Comparison of ENCODE assay signal across 1 cellular context in the genomic region with DNA sequence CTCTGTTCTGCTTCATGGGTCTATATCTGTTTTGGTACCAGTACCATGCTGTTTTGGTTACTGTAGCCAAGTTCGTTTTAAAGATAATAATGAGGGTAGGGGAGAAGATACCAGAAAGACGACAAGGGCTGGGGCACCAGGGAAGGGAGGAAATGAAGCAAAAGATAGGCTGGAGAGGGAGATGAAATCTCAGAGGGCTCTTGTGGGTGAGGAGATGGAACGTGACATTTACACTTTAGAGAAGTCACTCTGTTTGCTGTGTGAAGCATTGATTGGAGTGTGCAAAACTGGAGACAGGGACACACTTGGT.
A peak's percentile ranks its signal among the peaks of the same experiment; 100 is the strongest.
TF ChIP-seq lines count a peak whose summit lies in the region.

No MANE protein-coding gene starts in this region.

TF ChIP-seq in K562, 482 proteins besides CTCF, POLR2A, EP300 and RAD21 (continued from another document):
- TF ChIP-seq, protein P1, sequence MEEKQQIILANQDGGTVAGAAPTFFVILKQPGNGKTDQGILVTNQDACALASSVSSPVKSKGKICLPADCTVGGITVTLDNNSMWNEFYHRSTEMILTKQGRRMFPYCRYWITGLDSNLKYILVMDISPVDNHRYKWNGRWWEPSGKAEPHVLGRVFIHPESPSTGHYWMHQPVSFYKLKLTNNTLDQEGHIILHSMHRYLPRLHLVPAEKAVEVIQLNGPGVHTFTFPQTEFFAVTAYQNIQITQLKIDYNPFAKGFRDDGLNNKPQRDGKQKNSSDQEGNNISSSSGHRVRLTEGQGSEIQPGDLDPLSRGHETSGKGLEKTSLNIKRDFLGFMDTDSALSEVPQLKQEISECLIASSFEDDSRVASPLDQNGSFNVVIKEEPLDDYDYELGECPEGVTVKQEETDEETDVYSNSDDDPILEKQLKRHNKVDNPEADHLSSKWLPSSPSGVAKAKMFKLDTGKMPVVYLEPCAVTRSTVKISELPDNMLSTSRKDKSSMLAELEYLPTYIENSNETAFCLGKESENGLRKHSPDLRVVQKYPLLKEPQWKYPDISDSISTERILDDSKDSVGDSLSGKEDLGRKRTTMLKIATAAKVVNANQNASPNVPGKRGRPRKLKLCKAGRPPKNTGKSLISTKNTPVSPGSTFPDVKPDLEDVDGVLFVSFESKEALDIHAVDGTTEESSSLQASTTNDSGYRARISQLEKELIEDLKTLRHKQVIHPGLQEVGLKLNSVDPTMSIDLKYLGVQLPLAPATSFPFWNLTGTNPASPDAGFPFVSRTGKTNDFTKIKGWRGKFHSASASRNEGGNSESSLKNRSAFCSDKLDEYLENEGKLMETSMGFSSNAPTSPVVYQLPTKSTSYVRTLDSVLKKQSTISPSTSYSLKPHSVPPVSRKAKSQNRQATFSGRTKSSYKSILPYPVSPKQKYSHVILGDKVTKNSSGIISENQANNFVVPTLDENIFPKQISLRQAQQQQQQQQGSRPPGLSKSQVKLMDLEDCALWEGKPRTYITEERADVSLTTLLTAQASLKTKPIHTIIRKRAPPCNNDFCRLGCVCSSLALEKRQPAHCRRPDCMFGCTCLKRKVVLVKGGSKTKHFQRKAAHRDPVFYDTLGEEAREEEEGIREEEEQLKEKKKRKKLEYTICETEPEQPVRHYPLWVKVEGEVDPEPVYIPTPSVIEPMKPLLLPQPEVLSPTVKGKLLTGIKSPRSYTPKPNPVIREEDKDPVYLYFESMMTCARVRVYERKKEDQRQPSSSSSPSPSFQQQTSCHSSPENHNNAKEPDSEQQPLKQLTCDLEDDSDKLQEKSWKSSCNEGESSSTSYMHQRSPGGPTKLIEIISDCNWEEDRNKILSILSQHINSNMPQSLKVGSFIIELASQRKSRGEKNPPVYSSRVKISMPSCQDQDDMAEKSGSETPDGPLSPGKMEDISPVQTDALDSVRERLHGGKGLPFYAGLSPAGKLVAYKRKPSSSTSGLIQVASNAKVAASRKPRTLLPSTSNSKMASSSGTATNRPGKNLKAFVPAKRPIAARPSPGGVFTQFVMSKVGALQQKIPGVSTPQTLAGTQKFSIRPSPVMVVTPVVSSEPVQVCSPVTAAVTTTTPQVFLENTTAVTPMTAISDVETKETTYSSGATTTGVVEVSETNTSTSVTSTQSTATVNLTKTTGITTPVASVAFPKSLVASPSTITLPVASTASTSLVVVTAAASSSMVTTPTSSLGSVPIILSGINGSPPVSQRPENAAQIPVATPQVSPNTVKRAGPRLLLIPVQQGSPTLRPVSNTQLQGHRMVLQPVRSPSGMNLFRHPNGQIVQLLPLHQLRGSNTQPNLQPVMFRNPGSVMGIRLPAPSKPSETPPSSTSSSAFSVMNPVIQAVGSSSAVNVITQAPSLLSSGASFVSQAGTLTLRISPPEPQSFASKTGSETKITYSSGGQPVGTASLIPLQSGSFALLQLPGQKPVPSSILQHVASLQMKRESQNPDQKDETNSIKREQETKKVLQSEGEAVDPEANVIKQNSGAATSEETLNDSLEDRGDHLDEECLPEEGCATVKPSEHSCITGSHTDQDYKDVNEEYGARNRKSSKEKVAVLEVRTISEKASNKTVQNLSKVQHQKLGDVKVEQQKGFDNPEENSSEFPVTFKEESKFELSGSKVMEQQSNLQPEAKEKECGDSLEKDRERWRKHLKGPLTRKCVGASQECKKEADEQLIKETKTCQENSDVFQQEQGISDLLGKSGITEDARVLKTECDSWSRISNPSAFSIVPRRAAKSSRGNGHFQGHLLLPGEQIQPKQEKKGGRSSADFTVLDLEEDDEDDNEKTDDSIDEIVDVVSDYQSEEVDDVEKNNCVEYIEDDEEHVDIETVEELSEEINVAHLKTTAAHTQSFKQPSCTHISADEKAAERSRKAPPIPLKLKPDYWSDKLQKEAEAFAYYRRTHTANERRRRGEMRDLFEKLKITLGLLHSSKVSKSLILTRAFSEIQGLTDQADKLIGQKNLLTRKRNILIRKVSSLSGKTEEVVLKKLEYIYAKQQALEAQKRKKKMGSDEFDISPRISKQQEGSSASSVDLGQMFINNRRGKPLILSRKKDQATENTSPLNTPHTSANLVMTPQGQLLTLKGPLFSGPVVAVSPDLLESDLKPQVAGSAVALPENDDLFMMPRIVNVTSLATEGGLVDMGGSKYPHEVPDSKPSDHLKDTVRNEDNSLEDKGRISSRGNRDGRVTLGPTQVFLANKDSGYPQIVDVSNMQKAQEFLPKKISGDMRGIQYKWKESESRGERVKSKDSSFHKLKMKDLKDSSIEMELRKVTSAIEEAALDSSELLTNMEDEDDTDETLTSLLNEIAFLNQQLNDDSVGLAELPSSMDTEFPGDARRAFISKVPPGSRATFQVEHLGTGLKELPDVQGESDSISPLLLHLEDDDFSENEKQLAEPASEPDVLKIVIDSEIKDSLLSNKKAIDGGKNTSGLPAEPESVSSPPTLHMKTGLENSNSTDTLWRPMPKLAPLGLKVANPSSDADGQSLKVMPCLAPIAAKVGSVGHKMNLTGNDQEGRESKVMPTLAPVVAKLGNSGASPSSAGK (IDR thresholded peaks at IDR 0.05): 0 out of 2 replicates have a peak, but pooled peaks have one; percentile 4
- TF ChIP-seq ZNF551 (CRISPR knock-in tag; IDR thresholded peaks at IDR 0.05) (peak; percentile 59; the same call in 1 of the 2 replicates), SNRNP70 (optimal IDR thresholded peaks at IDR 0.05; ENCODE audit: low read depth, low read length) (no peak), ZNF507 (tag; conservative IDR thresholded peaks at IDR 0.05) (no peak), ZNF174 (CRISPR knock-in tag; IDR thresholded peaks at IDR 0.05) (no peak), ZKSCAN8 (CRISPR knock-in tag; IDR thresholded peaks at IDR 0.05) (no peak), BDP1 (IDR thresholded peaks at IDR 0.05; ENCODE audit: insufficient read depth, insufficient read length) (no peak), BRF1 (IDR thresholded peaks at IDR 0.05; ENCODE audit: borderline replicate concordance, extremely low read depth, insufficient read length) (no peak), BHLHE40 (IDR thresholded peaks at IDR 0.05; ENCODE audit: low read length) (peak; percentile 70), SMARCA5 (IDR thresholded peaks at IDR 0.05) (peak; percentile 36; the same call in 1 of the 2 replicates), ZNF707 (CRISPR knock-in tag; conservative IDR thresholded peaks at IDR 0.05) (no peak), LARP7 (IDR thresholded peaks at IDR 0.05) (no peak; the same call in 1 of the 2 replicates)
- TF ChIP-seq, protein P2, sequence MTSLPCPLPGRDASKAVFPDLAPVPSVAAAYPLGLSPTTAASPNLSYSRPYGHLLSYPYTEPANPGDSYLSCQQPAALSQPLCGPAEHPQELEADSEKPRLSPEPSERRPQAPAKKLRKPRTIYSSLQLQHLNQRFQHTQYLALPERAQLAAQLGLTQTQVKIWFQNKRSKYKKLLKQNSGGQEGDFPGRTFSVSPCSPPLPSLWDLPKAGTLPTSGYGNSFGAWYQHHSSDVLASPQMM (CRISPR knock-in tag; IDR thresholded peaks at IDR 0.05): no peak
- TF ChIP-seq, protein P3, sequence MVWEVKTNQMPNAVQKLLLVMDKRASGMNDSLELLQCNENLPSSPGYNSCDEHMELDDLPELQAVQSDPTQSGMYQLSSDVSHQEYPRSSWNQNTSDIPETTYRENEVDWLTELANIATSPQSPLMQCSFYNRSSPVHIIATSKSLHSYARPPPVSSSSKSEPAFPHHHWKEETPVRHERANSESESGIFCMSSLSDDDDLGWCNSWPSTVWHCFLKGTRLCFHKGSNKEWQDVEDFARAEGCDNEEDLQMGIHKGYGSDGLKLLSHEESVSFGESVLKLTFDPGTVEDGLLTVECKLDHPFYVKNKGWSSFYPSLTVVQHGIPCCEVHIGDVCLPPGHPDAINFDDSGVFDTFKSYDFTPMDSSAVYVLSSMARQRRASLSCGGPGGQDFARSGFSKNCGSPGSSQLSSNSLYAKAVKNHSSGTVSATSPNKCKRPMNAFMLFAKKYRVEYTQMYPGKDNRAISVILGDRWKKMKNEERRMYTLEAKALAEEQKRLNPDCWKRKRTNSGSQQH (CRISPR knock-in tag; IDR thresholded peaks at IDR 0.05): peak; percentile 1; the same call in 1 of the 2 replicates
- TF ChIP-seq, protein P4, sequence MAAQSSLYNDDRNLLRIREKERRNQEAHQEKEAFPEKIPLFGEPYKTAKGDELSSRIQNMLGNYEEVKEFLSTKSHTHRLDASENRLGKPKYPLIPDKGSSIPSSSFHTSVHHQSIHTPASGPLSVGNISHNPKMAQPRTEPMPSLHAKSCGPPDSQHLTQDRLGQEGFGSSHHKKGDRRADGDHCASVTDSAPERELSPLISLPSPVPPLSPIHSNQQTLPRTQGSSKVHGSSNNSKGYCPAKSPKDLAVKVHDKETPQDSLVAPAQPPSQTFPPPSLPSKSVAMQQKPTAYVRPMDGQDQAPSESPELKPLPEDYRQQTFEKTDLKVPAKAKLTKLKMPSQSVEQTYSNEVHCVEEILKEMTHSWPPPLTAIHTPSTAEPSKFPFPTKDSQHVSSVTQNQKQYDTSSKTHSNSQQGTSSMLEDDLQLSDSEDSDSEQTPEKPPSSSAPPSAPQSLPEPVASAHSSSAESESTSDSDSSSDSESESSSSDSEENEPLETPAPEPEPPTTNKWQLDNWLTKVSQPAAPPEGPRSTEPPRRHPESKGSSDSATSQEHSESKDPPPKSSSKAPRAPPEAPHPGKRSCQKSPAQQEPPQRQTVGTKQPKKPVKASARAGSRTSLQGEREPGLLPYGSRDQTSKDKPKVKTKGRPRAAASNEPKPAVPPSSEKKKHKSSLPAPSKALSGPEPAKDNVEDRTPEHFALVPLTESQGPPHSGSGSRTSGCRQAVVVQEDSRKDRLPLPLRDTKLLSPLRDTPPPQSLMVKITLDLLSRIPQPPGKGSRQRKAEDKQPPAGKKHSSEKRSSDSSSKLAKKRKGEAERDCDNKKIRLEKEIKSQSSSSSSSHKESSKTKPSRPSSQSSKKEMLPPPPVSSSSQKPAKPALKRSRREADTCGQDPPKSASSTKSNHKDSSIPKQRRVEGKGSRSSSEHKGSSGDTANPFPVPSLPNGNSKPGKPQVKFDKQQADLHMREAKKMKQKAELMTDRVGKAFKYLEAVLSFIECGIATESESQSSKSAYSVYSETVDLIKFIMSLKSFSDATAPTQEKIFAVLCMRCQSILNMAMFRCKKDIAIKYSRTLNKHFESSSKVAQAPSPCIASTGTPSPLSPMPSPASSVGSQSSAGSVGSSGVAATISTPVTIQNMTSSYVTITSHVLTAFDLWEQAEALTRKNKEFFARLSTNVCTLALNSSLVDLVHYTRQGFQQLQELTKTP (IDR thresholded peaks at IDR 0.05; ENCODE audit: low read depth in 1 of 2, partially characterized antibody in 2 of 2): no peak
- TF ChIP-seq, protein P5, sequence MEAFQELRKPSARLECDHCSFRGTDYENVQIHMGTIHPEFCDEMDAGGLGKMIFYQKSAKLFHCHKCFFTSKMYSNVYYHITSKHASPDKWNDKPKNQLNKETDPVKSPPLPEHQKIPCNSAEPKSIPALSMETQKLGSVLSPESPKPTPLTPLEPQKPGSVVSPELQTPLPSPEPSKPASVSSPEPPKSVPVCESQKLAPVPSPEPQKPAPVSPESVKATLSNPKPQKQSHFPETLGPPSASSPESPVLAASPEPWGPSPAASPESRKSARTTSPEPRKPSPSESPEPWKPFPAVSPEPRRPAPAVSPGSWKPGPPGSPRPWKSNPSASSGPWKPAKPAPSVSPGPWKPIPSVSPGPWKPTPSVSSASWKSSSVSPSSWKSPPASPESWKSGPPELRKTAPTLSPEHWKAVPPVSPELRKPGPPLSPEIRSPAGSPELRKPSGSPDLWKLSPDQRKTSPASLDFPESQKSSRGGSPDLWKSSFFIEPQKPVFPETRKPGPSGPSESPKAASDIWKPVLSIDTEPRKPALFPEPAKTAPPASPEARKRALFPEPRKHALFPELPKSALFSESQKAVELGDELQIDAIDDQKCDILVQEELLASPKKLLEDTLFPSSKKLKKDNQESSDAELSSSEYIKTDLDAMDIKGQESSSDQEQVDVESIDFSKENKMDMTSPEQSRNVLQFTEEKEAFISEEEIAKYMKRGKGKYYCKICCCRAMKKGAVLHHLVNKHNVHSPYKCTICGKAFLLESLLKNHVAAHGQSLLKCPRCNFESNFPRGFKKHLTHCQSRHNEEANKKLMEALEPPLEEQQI (IDR thresholded peaks at IDR 0.05): peak; percentile 8; the same call in 1 of the 2 replicates
